ENCODE assay signal across 8 cellular contexts in genomic region chr10:63217120-63217605, GRCh38.
DNase-seq lines count a peak whose midpoint lies in the region; ATAC-seq and TF ChIP-seq lines count a peak whose summit lies in the region.

No MANE protein-coding gene starts in this region.

- DNase-seq in activated CD4-positive, alpha-beta T cell treated with anti-CD3 and anti-CD28 coated beads for 36 hours = no peak
- DNase-seq in activated CD4-positive, alpha-beta T cell treated with anti-CD3 and anti-CD28 coated beads for 1 hour = no peak
- peak; percentile 36 for DNase-seq in HPDE6-E6E7 (ENCODE audit: extremely low spot score)
- DNase-seq in RPMI7951 (ENCODE audit: low read depth) = peak; percentile 56
- no peak for DNase-seq in dorsolateral prefrontal cortex
- DNase-seq in mesendoderm = peak; percentile 60
- DNase-seq in retina = no peak

- WGBS in mesendoderm (ENCODE audit: extremely low coverage, insufficient coverage, low lambda C conversion rate) = no CpG with 5 or more reads among the region's 3 CpGs

- H4K5ac ChIP-seq in mesendoderm (ENCODE audit: low read length) = no peak overlapping the region

- H3K4me3 ChIP-seq in dorsolateral prefrontal cortex (no peak overlapping the region), mesendoderm (ENCODE audit: low read length) (no peak overlapping the region)

- no peak overlapping the region for H3K4ac ChIP-seq in mesendoderm (ENCODE audit: low read depth, low read length)

- H3K27ac ChIP-seq in dorsolateral prefrontal cortex (peak overlapping the region in 2 of 59 donors; percentile 1 to 15), mesendoderm (ENCODE audit: low read depth, low read length) (no peak overlapping the region)

- no peaks in the 10 kb centered on the region for H3K9me3 Mint-ChIP-seq in activated CD4-positive, alpha-beta T cell treated with anti-CD3 and anti-CD28 coated beads for 36 hours (ENCODE audit: low read depth)

- no peaks in the 10 kb centered on the region for H3K4me1 ChIP-seq in mesendoderm (ENCODE audit: control insufficient read depth, low read depth, low read length)

- no peak overlapping the region for H3K18ac ChIP-seq in mesendoderm (ENCODE audit: low read length)

- no peak overlapping the region for H3K23ac ChIP-seq in mesendoderm (ENCODE audit: low read length)

- no peak overlapping the region for H2BK120ac ChIP-seq in mesendoderm (ENCODE audit: low read depth, low read length)

- peak overlapping the region; percentile 19 for H3K27ac Mint-ChIP-seq in activated CD4-positive, alpha-beta T cell treated with anti-CD3 and anti-CD28 coated beads for 36 hours

- H3K9ac ChIP-seq in mesendoderm (ENCODE audit: low read length) = no peak overlapping the region

- H4K8ac ChIP-seq in mesendoderm (ENCODE audit: low read depth, low read length) = no peak overlapping the region

- H2AK5ac ChIP-seq in mesendoderm (ENCODE audit: low read length) = no peak overlapping the region

- peaks cover 3% of the 10 kb centered on the region for H3K36me3 ChIP-seq in mesendoderm (ENCODE audit: control insufficient read depth, insufficient read depth, low read length)

- H3K4me1 Mint-ChIP-seq in activated CD4-positive, alpha-beta T cell treated with anti-CD3 and anti-CD28 coated beads for 36 hours = peaks cover 55% of the 10 kb centered on the region

- no peak overlapping the region for H3K4me2 ChIP-seq in mesendoderm (ENCODE audit: low read length)

- H3K36me3 Mint-ChIP-seq in activated CD4-positive, alpha-beta T cell treated with anti-CD3 and anti-CD28 coated beads for 36 hours (ENCODE audit: low read depth) = peaks cover 30% of the 10 kb centered on the region

- intact Hi-C loops in activated CD4-positive, alpha-beta T cell treated with anti-CD3 and anti-CD28 coated beads for 36 hours (cut with DNase I, micrococcal nuclease) = loop anchor here (1.0 to 10.0 kb wide), 8 partner anchors 52 to 505 kb away; partner anchors contain the start of genes JMJD1C (in 1 of the 2) and REEP3 (in 1 of the 2)
- intact Hi-C loops in dorsolateral prefrontal cortex (cut with DNase I) = loop anchor here in 1 of 2 donors (5.0 kb wide), 2 partner anchors 415 to 505 kb away; no protein-coding TSS in a partner anchor

- peak; percentile 90 for ATAC-seq in activated CD4-positive, alpha-beta T cell treated with anti-CD3 and anti-CD28 coated beads for 36 hours
- ATAC-seq in GM21381 (IDR thresholded peaks at IDR 0.05; ENCODE audit: unreplicated experiment) = peak; percentile 70

- POLR2A ChIA-PET in activated CD4-positive, alpha-beta T cell treated with anti-CD3 and anti-CD28 coated beads for 36 hours (lab: Charles Lee) = no interaction called here

- TF ChIP-seq CTCF in dorsolateral prefrontal cortex (IDR thresholded peaks at IDR 0.05 in 54 of 56, conservative IDR thresholded peaks at IDR 0.05 in 2 of 56; ENCODE audit: low read depth in 1 of 56, partially characterized antibody in 56 of 56) = peak; percentile 52 to 93 (median 80)

- H2BK15ac ChIP-seq in mesendoderm (replicated peaks; ENCODE audit: low read depth) = no peak overlapping the region

- H3K4me3 Mint-ChIP-seq in activated CD4-positive, alpha-beta T cell treated with anti-CD3 and anti-CD28 coated beads for 36 hours = no peak overlapping the region

- no peak overlapping the region for H2BK5ac ChIP-seq in mesendoderm (ENCODE audit: low read length)

- H3K27me3 Mint-ChIP-seq in activated CD4-positive, alpha-beta T cell treated with anti-CD3 and anti-CD28 coated beads for 36 hours = no peaks in the 10 kb centered on the region

- CTCF ChIA-PET in activated CD4-positive, alpha-beta T cell treated with anti-CD3 and anti-CD28 coated beads for 36 hours (lab: Charles Lee) = interaction anchor here (0.6 to 5.4 kb wide), 26 partner anchors 8 to 503 kb away, joined by 3 to 28 read pairs (median 4); no protein-coding TSS in a partner anchor

- H3K79me1 ChIP-seq in mesendoderm (ENCODE audit: low read length) = no peaks in the 10 kb centered on the region

- H3K27me3 ChIP-seq in dorsolateral prefrontal cortex = no peaks in the 10 kb centered on the region
- no peaks in the 10 kb centered on the region for H3K27me3 ChIP-seq in mesendoderm (ENCODE audit: insufficient read depth, low read length, poor library complexity)

- no peak overlapping the region for H3K56ac ChIP-seq in mesendoderm (ENCODE audit: low read length)

- H3K79me2 ChIP-seq in mesendoderm (ENCODE audit: control insufficient read depth, insufficient read depth, low read length) = peaks cover 20% of the 10 kb centered on the region

Comparison
In these comparisons a context has a peak if more than half of its experiments do, and no peak if none do; other contexts are left out.
1. DNase-seq: peak in HPDE6-E6E7 (single experiment), RPMI7951 (single experiment) and mesendoderm (single experiment); none in activated CD4-positive, alpha-beta T cell treated with anti-CD3 and anti-CD28 coated beads for 36 hours (single experiment), activated CD4-positive, alpha-beta T cell treated with anti-CD3 and anti-CD28 coated beads for 1 hour (single experiment), dorsolateral prefrontal cortex (0 of 10) and retina (single experiment).